Comparison of ENCODE assay signal across 8 cellular contexts in genomic region chr5:146878471-146879172, GRCh38. TPM values are rescaled to one million over a fixed set of nuclear protein-coding genes. Genes with fewer than 3 reads are reported as not detected.
DNase-seq lines count a peak whose midpoint lies in the region; ATAC-seq and TF ChIP-seq lines count a peak whose summit lies in the region.

Gene PPP2R2B, minus strand, starts transcription at chr5:146878757.

- no peak for TF ChIP-seq CTCF in WI38 (IDR thresholded peaks at IDR 0.05; ENCODE audit: low read depth, low read length)

- peaks cover 2% of the 10 kb centered on the region for H3K27me3 ChIP-seq in layer of hippocampus (ENCODE audit: control insufficient read depth, insufficient read depth, low read length)

- H3K27ac ChIP-seq in layer of hippocampus (ENCODE audit: low read depth, low read length), result peak within 1 kb of the TSS; percentile 24

- DNase-seq in GM03348 (ENCODE audit: low spot score), result peak; percentile 41
- DNase-seq in Jurkat, Clone E6-1 (ENCODE audit: low read depth, low spot score), result no peak
- DNase-seq in cerebellum (ENCODE audit: low spot score), result peak; percentile 35
- peak; percentile 23 for DNase-seq in stimulated activated CD4-positive, alpha-beta T cell treated with anti-CD3 and anti-CD28 coated beads, Interleukin-1b, Interleukin-23, amount 100 ng/mL, for 48 hours

- no peak for ATAC-seq in GM21619 (IDR thresholded peaks at IDR 0.05; ENCODE audit: unreplicated experiment)
- ATAC-seq in HG03342 (IDR thresholded peaks at IDR 0.05; ENCODE audit: unreplicated experiment), result no peak

- H3K4me3 ChIP-seq in Jurkat, Clone E6-1 (ENCODE audit: low read length), result peak within 1 kb of the TSS; percentile 27
- H3K4me3 ChIP-seq in WI38 (ENCODE audit: low read depth, low read length), result peak within 1 kb of the TSS; percentile 24

RNA-seq across cellular contexts. Expression of gene PPP2R2B, which starts in this region (rescaled TPM):
- polyA plus RNA-seq in Jurkat, Clone E6-1 (2012; ENCODE audit: insufficient read depth, insufficient read length), result 2.6 TPM
- total RNA-seq in cerebellum, result 64.4 TPM
